Comparison of ENCODE assay signal across 1 cellular context in genomic region chr20:35398660-35399144, GRCh38.
TF ChIP-seq lines count a peak whose summit lies in the region.

No MANE protein-coding gene starts in this region.

TF ChIP-seq in IMR-90, 13 proteins besides CTCF, POLR2A, EP300 and RAD21:
- no peak for TF ChIP-seq MXI1 (IDR thresholded peaks at IDR 0.05; ENCODE audit: borderline replicate concordance, low read depth, low read length)
- no peak for TF ChIP-seq CHD1 (IDR thresholded peaks at IDR 0.05; ENCODE audit: low read depth, low read length)
- no peak for TF ChIP-seq MAFK (IDR thresholded peaks at IDR 0.05; ENCODE audit: low read depth, low read length)
- no peak for TF ChIP-seq NFE2L2 (IDR thresholded peaks at IDR 0.05; ENCODE audit: low read depth, low read length)
- TF ChIP-seq FOS (IDR thresholded peaks at IDR 0.05; ENCODE audit: low read depth, low read length) = no peak
- no peak for TF ChIP-seq CEBPB (IDR thresholded peaks at IDR 0.05; ENCODE audit: low read depth, low read length)
- TF ChIP-seq ELK1 (IDR thresholded peaks at IDR 0.05; ENCODE audit: borderline replicate concordance, low read depth, low read length) = no peak
- TF ChIP-seq RCOR1 (IDR thresholded peaks at IDR 0.05; ENCODE audit: insufficient replicate concordance, low read length) = no peak
- TF ChIP-seq RFX5 (IDR thresholded peaks at IDR 0.05; ENCODE audit: low read depth, low read length) = no peak
- TF ChIP-seq, protein P1, sequence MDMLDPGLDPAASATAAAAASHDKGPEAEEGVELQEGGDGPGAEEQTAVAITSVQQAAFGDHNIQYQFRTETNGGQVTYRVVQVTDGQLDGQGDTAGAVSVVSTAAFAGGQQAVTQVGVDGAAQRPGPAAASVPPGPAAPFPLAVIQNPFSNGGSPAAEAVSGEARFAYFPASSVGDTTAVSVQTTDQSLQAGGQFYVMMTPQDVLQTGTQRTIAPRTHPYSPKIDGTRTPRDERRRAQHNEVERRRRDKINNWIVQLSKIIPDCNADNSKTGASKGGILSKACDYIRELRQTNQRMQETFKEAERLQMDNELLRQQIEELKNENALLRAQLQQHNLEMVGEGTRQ (IDR thresholded peaks at IDR 0.05; ENCODE audit: low read depth, low read length) = no peak
- TF ChIP-seq SMC3 (IDR thresholded peaks at IDR 0.05; ENCODE audit: low read depth, low read length) = no peak
- TF ChIP-seq MAZ (IDR thresholded peaks at IDR 0.05; ENCODE audit: borderline replicate concordance, low read depth, low read length) = no peak
- TF ChIP-seq BHLHE40 (IDR thresholded peaks at IDR 0.05; ENCODE audit: low read depth, low read length) = no peak
TF ChIP-seq in IMR-90: peak in this region for 0.
